ENCODE assay signal across 23 cellular contexts in the genomic region with DNA sequence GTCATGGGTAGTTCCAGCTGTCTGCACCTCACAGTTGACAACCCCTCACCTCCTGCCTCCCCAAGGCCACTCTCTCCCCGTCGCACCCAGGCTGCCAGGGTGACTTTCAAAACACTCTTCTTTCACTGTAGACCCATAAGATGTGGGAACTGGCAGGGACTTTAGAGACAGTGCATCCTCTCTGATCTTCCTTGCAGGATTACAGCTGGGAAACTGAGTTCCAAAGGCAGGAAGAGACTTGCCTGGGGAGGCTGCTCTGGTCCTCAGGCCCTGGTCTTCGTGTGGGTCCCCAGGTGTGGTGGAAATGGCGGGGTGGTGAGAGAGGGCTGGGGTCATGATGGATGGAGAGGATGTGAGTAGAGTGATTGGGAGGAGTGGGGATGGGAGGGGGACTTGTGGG. TPM values are rescaled to one million over a fixed set of nuclear protein-coding genes. Genes with fewer than 3 reads are reported as not detected.
"Had no signal": no experiment of that assay in that cellular context is flagged by ENCODE, and none has a peak within 500 bp of the region (broad histone marks: within the 10 kb centered on the region; RNA-seq: fewer than 3 reads in every experiment).

No MANE protein-coding gene starts in this region.

- H3K36me3 Mint-ChIP-seq: natural killer cell treated with Interleukin-12 subunit alpha and Interleukin-12 subunit beta and Interleukin-15 and Interleukin-18, amount 100 ng/mL, for 72 hours; neural progenitor cell had no signal

- DNase-seq: effector memory CD8-positive, alpha-beta T cell; esophagus squamous epithelium; foreskin fibroblast; glutamatergic neuron; immature natural killer cell; kidney; left cardiac atrium; left ventricle myocardium superior; mesenchymal stem cell; midbrain; occipital lobe; sigmoid colon; stimulated activated CD4-positive, alpha-beta T cell treated with anti-CD3 and anti-CD28 coated beads, Interleukin-12 subunit alpha, Interleukin-12 subunit beta, amount 100 ng/mL, for 4 hours; stimulated activated naive CD4-positive, alpha-beta T cell; trophoblast cell had no signal

- H3K36me3 ChIP-seq: esophagus squamous epithelium, gastroesophageal sphincter, neural progenitor cell, prostate gland, sigmoid colon had no signal

- H3K27ac Mint-ChIP-seq: effector memory CD8-positive, alpha-beta T cell; immature natural killer cell; natural killer cell treated with Interleukin-12 subunit alpha and Interleukin-12 subunit beta and Interleukin-15 and Interleukin-18, amount 100 ng/mL, for 72 hours; neural progenitor cell had no signal

- H3K27me3 ChIP-seq: gastroesophageal sphincter, neural progenitor cell, sigmoid colon had no signal

- H3K9me3 Mint-ChIP-seq: effector memory CD8-positive, alpha-beta T cell; natural killer cell treated with Interleukin-12 subunit alpha and Interleukin-12 subunit beta and Interleukin-15 and Interleukin-18, amount 100 ng/mL, for 72 hours had no signal

- H3K9me3 ChIP-seq: prostate gland had no signal

- H3K4me1 ChIP-seq: gastroesophageal sphincter, neural progenitor cell, prostate gland, sigmoid colon had no signal

- H3K4me3 ChIP-seq: esophagus squamous epithelium, gastroesophageal sphincter, lung, neural progenitor cell, prostate gland, sigmoid colon, skin epidermis had no signal

- H3K27ac ChIP-seq: epithelial cell of prostate, esophagus squamous epithelium, gastroesophageal sphincter, neural progenitor cell, parathyroid adenoma, prostate gland, sigmoid colon, skin epidermis had no signal

- ATAC-seq: effector memory CD8-positive, alpha-beta T cell; gastroesophageal sphincter; left cardiac atrium; left ventricle myocardium superior; natural killer cell treated with Interleukin-12 subunit alpha and Interleukin-12 subunit beta and Interleukin-15 and Interleukin-18, amount 100 ng/mL, for 72 hours had no signal

- H3K4me1 Mint-ChIP-seq: immature natural killer cell had no signal

- H3K4me3 Mint-ChIP-seq: effector memory CD8-positive, alpha-beta T cell; immature natural killer cell; natural killer cell treated with Interleukin-12 subunit alpha and Interleukin-12 subunit beta and Interleukin-15 and Interleukin-18, amount 100 ng/mL, for 72 hours; neural progenitor cell had no signal

RNA-seq across cellular contexts. Expression of a gene that starts 21.9 kb away (rescaled TPM):
- polyA plus RNA-seq: immature natural killer cell had no signal
